ENCODE assay signal across 16 cellular contexts in genomic region chr11:45024357-45024756, GRCh38.
A peak's percentile ranks its signal among the peaks of the same experiment; 100 is the strongest.
DNase-seq lines count a peak whose midpoint lies in the region; ATAC-seq and TF ChIP-seq lines count a peak whose summit lies in the region.
"Had no signal": no experiment of that assay in that cellular context is flagged by ENCODE, and none has a peak within 500 bp of the region (broad histone marks: within the 10 kb centered on the region; RNA-seq: fewer than 3 reads in every experiment).

No MANE protein-coding gene starts in this region.

- H3K4me3 ChIP-seq in left ventricle myocardium inferior: no peak overlapping the region
- no peak overlapping the region for H3K4me3 ChIP-seq in gastroesophageal sphincter

- H3K27ac Mint-ChIP-seq in naive B cell (peak overlapping the region in 4 of 6 donors; percentile 51 to 95 (median 72)), glutamatergic neuron (ENCODE audit: unreplicated experiment) (no peak overlapping the region)
- H3K27ac Mint-ChIP-seq: H9 had no signal

- ATAC-seq in naive B cell (ENCODE audit: low read depth in 2 of 2) (no peak), gastroesophageal sphincter (no peak)

- WGBS in gastroesophageal sphincter (ENCODE audit: low coverage in 1 of 2), 2 donors: 79% methylated on average over 4 of the region's 4 CpGs; no CpG with 5 or more reads in 1 of the 2 donors

- no peak for TF ChIP-seq EP300 in gastroesophageal sphincter (IDR thresholded peaks at IDR 0.05)

- no peaks in the 10 kb centered on the region for H3K36me3 Mint-ChIP-seq in naive B cell
- peaks cover 4% of the 10 kb centered on the region for H3K36me3 Mint-ChIP-seq in glutamatergic neuron (ENCODE audit: unreplicated experiment)
- H3K36me3 Mint-ChIP-seq: CD4-positive, alpha-beta memory T cell had no signal

- peaks cover 0 to 9% (median 0%) of the 10 kb centered on the region in 7 donors for H3K9me3 Mint-ChIP-seq in naive B cell
- H3K9me3 Mint-ChIP-seq in glutamatergic neuron (ENCODE audit: unreplicated experiment): peaks cover 9% of the 10 kb centered on the region
- H3K9me3 Mint-ChIP-seq: CD4-positive, alpha-beta memory T cell; H9 had no signal

- H3K4me3 Mint-ChIP-seq in naive B cell (peak overlapping the region in 2 of 8 donors; percentile 37 to 41), glutamatergic neuron (ENCODE audit: unreplicated experiment) (no peak overlapping the region)
- H3K4me3 Mint-ChIP-seq: CD4-positive, alpha-beta memory T cell; H9 had no signal

- H3K27ac ChIP-seq in left ventricle myocardium inferior (replicated peaks): peak overlapping the region; percentile 73
- H3K27ac ChIP-seq in gastroesophageal sphincter: no peak overlapping the region
- H3K27ac ChIP-seq: C4-2B had no signal

- H3K27me3 ChIP-seq in left ventricle myocardium inferior (ENCODE audit: low read depth) (no peaks in the 10 kb centered on the region), gastroesophageal sphincter (no peaks in the 10 kb centered on the region)

- peaks cover 61% of the 10 kb centered on the region for H3K4me1 ChIP-seq in left ventricle myocardium inferior
- H3K4me1 ChIP-seq in gastroesophageal sphincter: peaks cover 0 to 42% (median 20%) of the 10 kb centered on the region in 3 donors

- H3K9me3 ChIP-seq in left ventricle myocardium inferior (replicated peaks): no peaks in the 10 kb centered on the region
- H3K9me3 ChIP-seq in gastroesophageal sphincter: no peaks in the 10 kb centered on the region

- H3K4me1 Mint-ChIP-seq in naive B cell: peaks cover 49 to 53% (median 50%) of the 10 kb centered on the region in 3 donors
- H3K4me1 Mint-ChIP-seq in glutamatergic neuron (ENCODE audit: low read depth, unreplicated experiment): peaks cover 40% of the 10 kb centered on the region

- no peak for TF ChIP-seq POLR2A in gastroesophageal sphincter (IDR thresholded peaks at IDR 0.05)

- H3K27me3 Mint-ChIP-seq in naive B cell: peaks cover 0 to 9% (median 0%) of the 10 kb centered on the region in 3 donors
- peaks cover 1% of the 10 kb centered on the region for H3K27me3 Mint-ChIP-seq in glutamatergic neuron (ENCODE audit: unreplicated experiment)

- DNase-seq in left ventricle myocardium inferior: no peak
- no peak for DNase-seq in cardiac septum (ENCODE audit: low spot score)
- peak; percentile 27 for DNase-seq in cerebellar cortex (ENCODE audit: low spot score)
- no peak for DNase-seq in naive B cell
- no peak for DNase-seq in RKO (ENCODE audit: low spot score)
- DNase-seq in glutamatergic neuron: no peak
- DNase-seq: 8988T; AML-193; CD4-positive, alpha-beta memory T cell; DND-41; GDM1; GOT3; H9; IMR-90 had no signal

- TF ChIP-seq CTCF in left ventricle myocardium inferior (IDR thresholded peaks at IDR 0.05; ENCODE audit: borderline replicate concordance) (no peak), gastroesophageal sphincter (IDR thresholded peaks at IDR 0.05) (no peak), glutamatergic neuron (IDR thresholded peaks at IDR 0.05; ENCODE audit: partially characterized antibody, unreplicated experiment) (no peak)

- H3K36me3 ChIP-seq in left ventricle myocardium inferior (no peaks in the 10 kb centered on the region), gastroesophageal sphincter (no peaks in the 10 kb centered on the region)

- intact Hi-C loops in left ventricle myocardium inferior (cut with micrococcal nuclease) (loop anchor here (10.0 kb wide), 1 partner anchor 70 kb away; the partner anchor contains the start of gene TP53I11), cardiac septum (cut with DNase I) (no loop called here)
